Comparison of ENCODE assay signal across 8 cellular contexts in the genomic region with DNA sequence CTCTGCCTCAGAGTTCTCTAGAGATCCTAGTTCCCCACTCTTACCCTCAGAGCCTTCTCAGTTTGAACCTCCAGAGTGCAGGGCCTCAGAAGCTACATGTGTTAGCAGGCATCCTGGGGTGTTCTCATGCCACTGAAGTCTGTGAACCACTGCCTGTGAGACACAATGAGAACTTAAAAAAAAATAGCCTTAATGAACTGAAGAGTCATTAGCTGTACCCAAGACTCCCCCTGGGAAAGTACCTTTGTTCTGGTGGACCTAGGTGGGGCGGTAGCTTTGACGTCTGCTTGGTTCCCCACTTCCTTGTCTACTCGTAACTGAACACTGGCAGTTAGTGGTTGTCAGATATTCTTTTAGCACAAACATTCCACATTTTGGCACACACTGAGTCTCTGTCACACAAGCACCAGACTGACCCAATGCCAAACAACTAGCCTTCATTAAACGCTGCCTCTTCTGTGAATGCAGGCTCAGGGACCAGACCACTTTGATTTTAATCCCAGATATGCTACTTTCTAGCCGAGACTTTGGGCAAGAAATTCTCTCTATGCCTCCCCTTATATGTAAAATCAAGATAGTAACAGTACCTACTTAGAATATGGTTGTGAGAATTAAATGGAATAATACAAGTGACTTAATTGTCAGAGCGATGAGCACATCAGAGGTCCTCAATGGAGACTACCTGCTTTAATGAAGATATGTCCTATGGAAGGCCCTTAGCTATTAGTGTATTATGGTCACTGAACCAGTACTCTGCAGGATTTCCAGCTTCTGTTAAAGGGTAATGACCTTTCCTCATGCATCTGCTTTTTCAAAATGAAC.
DNase-seq lines count a peak whose midpoint lies in the region; ATAC-seq lines count a peak whose summit lies in the region.

No MANE protein-coding gene starts in this region.

- ATAC-seq in GM18498 (IDR thresholded peaks at IDR 0.05; ENCODE audit: unreplicated experiment) (peak; percentile 82), GM21381 (IDR thresholded peaks at IDR 0.05; ENCODE audit: unreplicated experiment) (peak; percentile 76), HG03571 (IDR thresholded peaks at IDR 0.05; ENCODE audit: unreplicated experiment) (peak; percentile 78)

- DNase-seq in germinal center (ENCODE audit: low spot score) (peak; percentile 67), NCI-H345 treated with DMSO at 0.1 percent for 48 hours (lab: John Stamatoyannopoulos, UW; ENCODE audit: unreplicated experiment) (no peak), NCI-H2227 treated with DMSO at 0.1 percent for 48 hours (lab: John Stamatoyannopoulos, UW) (no peak), SKM-1 (lab: John Stamatoyannopoulos, UW; ENCODE audit: unreplicated experiment) (no peak), NCI-H748 treated with DMSO at 0.1 percent for 48 hours (lab: John Stamatoyannopoulos, UW) (no peak)
